Comparison of ENCODE assay signal across 1 cellular context in genomic region chr11:13535819-13536218, GRCh38.
TF ChIP-seq lines count a peak whose summit lies in the region.

No MANE protein-coding gene starts in this region.

TF ChIP-seq in GM23338, 12 proteins besides CTCF, POLR2A, EP300 and RAD21:
- TF ChIP-seq ZNF462 (CRISPR knock-in tag; IDR thresholded peaks at IDR 0.05), result no peak
- TF ChIP-seq STAT1 (IDR thresholded peaks at IDR 0.05; ENCODE audit: unreplicated experiment), result no peak
- TF ChIP-seq ZNF331 (CRISPR knock-in tag; IDR thresholded peaks at IDR 0.05; ENCODE audit: low read depth), result no peak
- no peak for TF ChIP-seq EZH2phosphoT487 (IDR thresholded peaks at IDR 0.05; ENCODE audit: unreplicated experiment)
- TF ChIP-seq CREB1 (CRISPR knock-in tag; IDR thresholded peaks at IDR 0.05; ENCODE audit: low read depth), result no peak
- no peak for TF ChIP-seq EZH2 (IDR thresholded peaks at IDR 0.05; ENCODE audit: low read depth, unreplicated experiment)
- no peak for TF ChIP-seq REST (IDR thresholded peaks at IDR 0.05; ENCODE audit: unreplicated experiment)
- TF ChIP-seq ETS1 (IDR thresholded peaks at IDR 0.05), result no peak
- TF ChIP-seq JUNB (IDR thresholded peaks at IDR 0.05; ENCODE audit: unreplicated experiment), result no peak
- TF ChIP-seq NANOG (IDR thresholded peaks at IDR 0.05; ENCODE audit: borderline replicate concordance), result no peak
- TF ChIP-seq POLR2AphosphoS5 (IDR thresholded peaks at IDR 0.05; ENCODE audit: low read depth), result no peak
- TF ChIP-seq ZNF114 (CRISPR knock-in tag; IDR thresholded peaks at IDR 0.05), result no peak
